ENCODE assay signal across 33 cellular contexts in genomic region chr1:110438883-110439282, GRCh38. TPM values are rescaled to one million over a fixed set of nuclear protein-coding genes. Genes with fewer than 3 reads are reported as not detected.
DNase-seq lines count a peak whose midpoint lies in the region; ATAC-seq and TF ChIP-seq lines count a peak whose summit lies in the region.
"Had no signal": no experiment of that assay in that cellular context is flagged by ENCODE, and none has a peak within 500 bp of the region (broad histone marks: within the 10 kb centered on the region; RNA-seq: fewer than 3 reads in every experiment).

No MANE protein-coding gene starts in this region.

- TF ChIP-seq CTCF in hepatocyte (IDR thresholded peaks at IDR 0.05; ENCODE audit: poor library complexity) (no peak), mesothelial cell of epicardium (IDR thresholded peaks at IDR 0.05; ENCODE audit: unreplicated experiment) (no peak), stomach (IDR thresholded peaks at IDR 0.05) (no peak), gastrocnemius medialis (IDR thresholded peaks at IDR 0.05 in 4 of 5, conservative IDR thresholded peaks at IDR 0.05 in 1 of 5) (no peak)

- peaks cover 75% of the 10 kb centered on the region for H3K4me1 Mint-ChIP-seq in mesothelial cell of epicardium
- H3K4me1 Mint-ChIP-seq: CD4-positive, CD25-positive, alpha-beta regulatory T cell had no signal

- peaks cover 20% of the 10 kb centered on the region for H3K4me1 ChIP-seq in hepatocyte (ENCODE audit: insufficient read depth)
- H3K4me1 ChIP-seq in stomach: peaks cover 0 to 19% (median 8%) of the 10 kb centered on the region in 4 donors
- H3K4me1 ChIP-seq in gastrocnemius medialis: peaks cover 0 to 3% of the 10 kb centered on the region in 2 donors
- H3K4me1 ChIP-seq: BLaER1, SJSA1 had no signal

- in situ Hi-C loops in gastrocnemius medialis (cut with MboI; ENCODE audit: low sequenced_read_pairs in 4 of 4): no loop called here

- H3K9me3 Mint-ChIP-seq in mesothelial cell of epicardium: no peaks in the 10 kb centered on the region
- H3K9me3 Mint-ChIP-seq: CD4-positive, CD25-positive, alpha-beta regulatory T cell had no signal

- DNase-seq in NCI-H226 (peak; percentile 59), amniotic epithelial cell (ENCODE audit: low read depth) (peak; percentile 98), hepatocyte (ENCODE audit: low spot score) (no peak), mesothelial cell of epicardium (ENCODE audit: low spot score in 2 of 2, unreplicated experiment in 2 of 2) (no peak), NCI-H510A (lab: John Stamatoyannopoulos, UW) (no peak), stomach (no peak), gastrocnemius medialis (no peak)
- DNase-seq: CD4-positive, CD25-positive, alpha-beta regulatory T cell; DMS53; HCEC 1CT; KBM-7; MV-4-11; NCI-H1105; NCI-H1436 treated with DMSO at 0.1 percent for 48 hours; NCI-H187 treated with DMSO at 0.1 percent for 48 hours; NCI-H2171 treated with DMSO at 0.1 percent for 48 hours; NCI-H446; NCI-H526; NCI-H82; NK-92 treated with Interleukin-12 subunit alpha and Interleukin-12 subunit beta, amount 100 ng/mL, for 24 hours; Right ventricle myocardium superior; RPMI8226 had no signal

- H3K27me3 ChIP-seq in hepatocyte (no peaks in the 10 kb centered on the region), stomach (no peaks in the 10 kb centered on the region), gastrocnemius medialis (no peaks in the 10 kb centered on the region)
- H3K27me3 ChIP-seq: BLaER1 had no signal

- H3K27ac Mint-ChIP-seq in mesothelial cell of epicardium: peak overlapping the region; percentile 94

- TF ChIP-seq EP300 in stomach (IDR thresholded peaks at IDR 0.05): no peak

- H3K4me3 ChIP-seq in hepatocyte: no peak overlapping the region
- no peak overlapping the region for H3K4me3 ChIP-seq in stomach
- H3K4me3 ChIP-seq in gastrocnemius medialis: no peak overlapping the region
- H3K4me3 ChIP-seq: BLaER1, SJSA1 had no signal

- no peaks in the 10 kb centered on the region for H3K9me2 ChIP-seq in hepatocyte (replicated peaks; ENCODE audit: insufficient read depth)

- H3K9me3 ChIP-seq in hepatocyte (ENCODE audit: low read depth) (no peaks in the 10 kb centered on the region), stomach (no peaks in the 10 kb centered on the region), gastrocnemius medialis (no peaks in the 10 kb centered on the region)
- H3K9me3 ChIP-seq: BLaER1, SJSA1 had no signal

- no peak for TF ChIP-seq POLR2A in stomach (IDR thresholded peaks at IDR 0.05)
- TF ChIP-seq POLR2A in gastrocnemius medialis (IDR thresholded peaks at IDR 0.05): no peak

- intact Hi-C loops in stomach (cut with DNase I; ENCODE audit: low total_unique reads) (no loop called here), gastrocnemius medialis (cut with DNase I; ENCODE audit: low total_unique reads) (no loop called here)

- WGBS in hepatocyte (ENCODE audit: low lambda C conversion rate, missing lambda C conversion rate): 55% methylated on average over 5 of the region's 5 CpGs
- 56 to 66% (median 61%) methylated on average over 5 of the region's 5 CpGs for WGBS in stomach, 5 donors

- no peaks in the 10 kb centered on the region for H4K20me1 ChIP-seq in hepatocyte (ENCODE audit: insufficient read depth, poor library complexity, severe bottlenecking)
- H4K20me1 ChIP-seq: BLaER1 had no signal

- H3K4me3 Mint-ChIP-seq in mesothelial cell of epicardium: no peak overlapping the region
- H3K4me3 Mint-ChIP-seq: CD4-positive, CD25-positive, alpha-beta regulatory T cell had no signal

- no peaks in the 10 kb centered on the region for H3K79me2 ChIP-seq in hepatocyte

- H3K36me3 Mint-ChIP-seq in mesothelial cell of epicardium: no peaks in the 10 kb centered on the region
- H3K36me3 Mint-ChIP-seq: CD4-positive, CD25-positive, alpha-beta regulatory T cell had no signal

- H3K27me3 Mint-ChIP-seq in mesothelial cell of epicardium (ENCODE audit: low read depth): no peaks in the 10 kb centered on the region

- no peaks in the 10 kb centered on the region for H3K36me3 ChIP-seq in hepatocyte (replicated peaks; ENCODE audit: insufficient read depth, low read depth)
- H3K36me3 ChIP-seq in stomach: no peaks in the 10 kb centered on the region
- H3K36me3 ChIP-seq in gastrocnemius medialis: no peaks in the 10 kb centered on the region
- H3K36me3 ChIP-seq: BLaER1, SJSA1 had no signal

- H3K27ac ChIP-seq in hepatocyte: peak overlapping the region; percentile 34
- no peak overlapping the region for H3K27ac ChIP-seq in stomach
- H3K27ac ChIP-seq in gastrocnemius medialis: no peak overlapping the region
- H3K27ac ChIP-seq: BLaER1, SJSA1 had no signal

- no peak overlapping the region for H2AFZ ChIP-seq in hepatocyte

- no peak overlapping the region for H3K4me2 ChIP-seq in hepatocyte
- H3K4me2 ChIP-seq: BLaER1 had no signal

- ATAC-seq in gastrocnemius medialis (no peak), GM18520 (IDR thresholded peaks at IDR 0.05; ENCODE audit: unreplicated experiment) (no peak)
- ATAC-seq: HepG2 had no signal

RNA-seq across cellular contexts. Expression of gene PROK1, which starts 12.1 kb away (rescaled TPM):
- total RNA-seq in hepatocyte: 8.8 and 9.6 TPM in 2 replicates
- 9.4 and 11.1 TPM in 2 replicates for polyA plus RNA-seq in hepatocyte
- 0.69 to 1.3 TPM (median 0.95 TPM) in 3 replicates for total RNA-seq in mesothelial cell of epicardium
- not detected for total RNA-seq in stomach
- 1 to 10 TPM in 1 of 3 donors, not detected in 2; 1.5 TPM for polyA plus RNA-seq in stomach
- total RNA-seq in gastrocnemius medialis: 1 to 10 TPM in 3 of 4 donors, under 1 TPM in 1; 0.38 to 2.8 (median 1.6) TPM
- total RNA-seq: CD4-positive, CD25-positive, alpha-beta regulatory T cell; Daoy; G401; H1; HepG2; HT1080; LHCN-M2; MCF 10A; Right ventricle myocardium superior; SJSA1 had no signal
- polyA plus RNA-seq: AG04450; CD4-positive, CD25-positive, alpha-beta regulatory T cell had no signal

RNA-seq across cellular contexts. Expression of gene LAMTOR5, which starts 31.4 kb away (rescaled TPM):
- total RNA-seq in hepatocyte (45.4 and 57.9 TPM in 2 replicates), mesothelial cell of epicardium (96.5 to 106 TPM (median 97.8 TPM) in 3 replicates), stomach (10 to 100 TPM in 3 of 5 donors, 1 to 10 TPM in 1, not detected in 1; 8.5 to 48.8 (median 18.6) TPM), gastrocnemius medialis (100 to 1,000 TPM; 116 to 203 (median 153) TPM)
- polyA plus RNA-seq in hepatocyte (157 and 168 TPM in 2 replicates), stomach (100 to 1,000 TPM; 269 to 440 (median 318) TPM)

RNA-seq across cellular contexts. Expression of gene SLC16A4, which starts 48.1 kb away (rescaled TPM):
- 16.2 and 16.4 TPM in 2 replicates for total RNA-seq in hepatocyte
- 8.3 and 10.7 TPM in 2 replicates for polyA plus RNA-seq in hepatocyte
- 13.7 to 14.4 TPM (median 13.7 TPM) in 3 replicates for total RNA-seq in mesothelial cell of epicardium
- 10 to 100 TPM in 1 of 5 donors, 1 to 10 TPM in 2, under 1 TPM in 1, not detected in 1; 0.89 to 11.1 (median 3.8) TPM for total RNA-seq in stomach
- polyA plus RNA-seq in stomach: 1 to 10 TPM; 1.7 to 8.7 (median 2.6) TPM
- total RNA-seq in gastrocnemius medialis: 1 to 10 TPM; 1.2 to 3.5 (median 2.9) TPM
- total RNA-seq: CD4-positive, CD25-positive, alpha-beta regulatory T cell had no signal

Comparison
In these comparisons a context has a peak if more than half of its experiments do, and no peak if none do; other contexts are left out.
1. DNase-seq: peak in NCI-H226 (single experiment) and amniotic epithelial cell (single experiment); none in hepatocyte (single experiment), mesothelial cell of epicardium (0 of 2), NCI-H510A (single experiment), stomach (single experiment) and gastrocnemius medialis (0 of 2).